ENCODE assay signal across 6 cellular contexts in genomic region chrX:110665223-110665622, GRCh38.
"Had no signal": no experiment of that assay in that cellular context is flagged by ENCODE, and none has a peak within 500 bp of the region (broad histone marks: within the 10 kb centered on the region; RNA-seq: fewer than 3 reads in every experiment).

No MANE protein-coding gene starts in this region.

- DNase-seq: activated CD4-positive, CD25-positive, alpha-beta regulatory T cell treated with anti-CD3 and anti-CD28 coated beads, Interleukin-2, amount 50 U/mL, for 72 hours; activated naive CD4-positive, alpha-beta T cell; kidney glomerular epithelial cell; ovary; T1000 had no signal

- H3K9me3 Mint-ChIP-seq: activated T-helper 1 cell treated with anti-CD3 and anti-CD28 coated beads, Interleukin-12 subunit alpha, Interleukin-12 subunit beta, Interleukin-2, Interleukin-4 antibody, amounts not matched to agents 30 ng/mL and 10 ng/mL and 1 ng/mL, durations not matched to agents 14 hours and 24 hours and 36 hours had no signal

- H3K4me3 Mint-ChIP-seq: activated T-helper 1 cell treated with anti-CD3 and anti-CD28 coated beads, Interleukin-12 subunit alpha, Interleukin-12 subunit beta, Interleukin-2, Interleukin-4 antibody, amounts not matched to agents 30 ng/mL and 10 ng/mL and 1 ng/mL, durations not matched to agents 14 hours and 24 hours and 36 hours had no signal

- H3K27ac Mint-ChIP-seq: activated T-helper 1 cell treated with anti-CD3 and anti-CD28 coated beads, Interleukin-12 subunit alpha, Interleukin-12 subunit beta, Interleukin-2, Interleukin-4 antibody, amounts not matched to agents 30 ng/mL and 10 ng/mL and 1 ng/mL, durations not matched to agents 14 hours and 24 hours and 36 hours had no signal
